In genomic region chr13:75936791-75937190, GRCh38 we compare ENCODE assay signal across 22 cellular contexts.
"Had no signal": no experiment of that assay in that cellular context is flagged by ENCODE, and none has a peak within 500 bp of the region (broad histone marks: within the 10 kb centered on the region; RNA-seq: fewer than 3 reads in every experiment).

No MANE protein-coding gene starts in this region.

- ATAC-seq: activated naive CD4-positive, alpha-beta T cell treated with anti-CD3 and anti-CD28 coated beads, Interleukin-2, amount 50 U/mL, for 72 hours; activated T-cell treated with anti-CD3 and anti-CD28 coated beads, Interleukin-2, amount 50 U/mL, for 72 hours; foreskin keratinocyte; gastrocnemius medialis; heart left ventricle had no signal

- DNase-seq: activated CD4-positive, alpha-beta memory T cell treated with anti-CD3 and anti-CD28 coated beads, Interleukin-2, amount 10 ng/mL, durations not matched to agents 7 days and 5 days; activated CD4-positive, alpha-beta T cell treated with anti-CD3 and anti-CD28 coated beads for 1 hour; activated CD4-positive, alpha-beta T cell treated with anti-CD3 and anti-CD28 coated beads for 4 hours; activated CD4-positive, alpha-beta T cell treated with anti-CD3 and anti-CD28 coated beads, Interleukin-2, amount 10 ng/mL, durations not matched to agents 7 days and 5 days; activated CD4-positive, alpha-beta T cell treated with anti-CD3 and anti-CD28 coated beads, Interleukin-2, amount 50 U/mL, for 4 hours; activated CD8-positive, alpha-beta memory T cell treated with anti-CD3 and anti-CD28 coated beads, Interleukin-2, amount 50 U/mL, for 48 hours; activated gamma-delta T cell; activated naive CD4-positive, alpha-beta T cell; activated naive CD4-positive, alpha-beta T cell treated with anti-CD3 and anti-CD28 coated beads, Interleukin-2, amount 10 ng/mL, durations not matched to agents 7 days and 5 days; activated naive CD8-positive, alpha-beta T cell treated with anti-CD3 and anti-CD28 coated beads, Interleukin-2, amount 10 ng/mL, durations not matched to agents 7 days and 5 days; activated T-cell treated with anti-CD3 and anti-CD28 coated beads for 4 hours; activated T-cell treated with anti-CD3 and anti-CD28 coated beads, Interleukin-2, amount 50 U/mL, for 24 hours; activated T-cell treated with anti-CD3 and anti-CD28 coated beads, Interleukin-2, amount 50 U/mL, for 72 hours; dorsolateral prefrontal cortex; effector memory CD4-positive, alpha-beta T cell; erythroblast; foreskin keratinocyte; gastrocnemius medialis; glutamatergic neuron; heart left ventricle; T-helper 2 cell had no signal
